8 cellular contexts compared by ENCODE assay signal in the genomic region with DNA sequence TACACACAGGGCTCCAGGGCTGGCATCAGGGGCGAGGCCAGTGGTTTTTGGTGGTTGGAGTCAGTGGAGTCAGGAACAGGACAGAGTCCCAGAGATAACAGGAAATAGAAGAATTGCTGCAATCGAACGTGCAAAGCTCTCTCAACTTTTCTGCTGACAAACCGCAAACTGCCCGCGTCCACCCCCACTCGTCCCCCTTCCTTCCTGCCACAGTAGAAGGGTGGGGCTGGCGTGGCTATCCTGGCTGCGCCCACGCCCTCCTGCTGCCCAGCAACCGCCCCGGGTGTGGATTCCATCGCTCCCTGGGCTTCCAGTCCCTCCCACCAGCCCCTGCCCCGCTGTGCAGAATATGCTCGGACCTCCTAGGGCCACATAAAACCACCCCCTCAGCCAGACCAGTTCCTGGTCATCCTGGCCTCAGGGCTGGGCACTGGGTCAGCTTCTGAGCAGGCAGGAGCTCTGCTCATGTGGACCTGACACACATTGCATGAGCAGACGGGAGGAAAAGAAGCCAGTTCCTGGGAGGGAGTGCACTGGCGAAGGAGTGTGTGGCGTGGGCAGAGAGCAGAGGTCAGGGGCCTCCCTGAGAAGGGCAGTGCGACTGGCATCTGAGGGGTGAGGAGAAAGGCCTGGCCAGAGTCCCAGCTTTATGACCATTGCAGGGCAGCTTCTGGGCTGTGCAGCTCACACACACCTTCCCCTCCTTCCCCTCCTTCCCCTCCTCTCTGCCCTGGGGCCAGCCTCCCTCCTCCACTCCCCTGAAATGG.
A peak's percentile ranks its signal among the peaks of the same experiment; 100 is the strongest.
DNase-seq lines count a peak whose midpoint lies in the region; ATAC-seq and TF ChIP-seq lines count a peak whose summit lies in the region.

No MANE protein-coding gene starts in this region.

- H3K9me3 Mint-ChIP-seq in mesothelial cell of epicardium = no peaks in the 10 kb centered on the region

- no peaks in the 10 kb centered on the region for H3K27me3 ChIP-seq in skeletal muscle satellite cell (ENCODE audit: control insufficient read depth, insufficient read depth, low read length)

- no peaks in the 10 kb centered on the region for H3K36me3 ChIP-seq in skeletal muscle satellite cell (ENCODE audit: insufficient read depth, low read length)

- peak; percentile 57 for DNase-seq in HPDE6-E6E7 (ENCODE audit: extremely low spot score)
- peak; percentile 96 for DNase-seq in SKM-1 treated with dmso at 0.1 percent for 144 hours (lab: John Stamatoyannopoulos, UW; ENCODE audit: unreplicated experiment)
- peak; percentile 4 for DNase-seq in fibroblast of peridontal ligament (ENCODE audit: extremely low read depth)
- DNase-seq in mesothelial cell of epicardium (ENCODE audit: low spot score in 2 of 2, unreplicated experiment in 2 of 2) = no peak
- no peak for DNase-seq in NCI-H2171 (lab: John Stamatoyannopoulos, UW)

- H3K4me1 Mint-ChIP-seq in mesothelial cell of epicardium = peaks cover 2% of the 10 kb centered on the region

- H3K4me2 ChIP-seq in skeletal muscle satellite cell (ENCODE audit: low read length) = peak overlapping the region; percentile 35

- TF ChIP-seq CTCF in mesothelial cell of epicardium (IDR thresholded peaks at IDR 0.05; ENCODE audit: unreplicated experiment) = no peak

- H3K4me3 Mint-ChIP-seq in mesothelial cell of epicardium = no peak overlapping the region

- ATAC-seq in HG03378 (IDR thresholded peaks at IDR 0.05; ENCODE audit: unreplicated experiment) (no peak), GM21825 (IDR thresholded peaks at IDR 0.05; ENCODE audit: unreplicated experiment) (no peak)

- no peak overlapping the region for H3K27ac Mint-ChIP-seq in mesothelial cell of epicardium

- H3K4me3 ChIP-seq in skeletal muscle satellite cell (ENCODE audit: low read length) = no peak overlapping the region

- H3K4me1 ChIP-seq in skeletal muscle satellite cell (ENCODE audit: control insufficient read depth, insufficient read depth, low read length) = peaks cover 3% of the 10 kb centered on the region

- H3K27me3 Mint-ChIP-seq in mesothelial cell of epicardium (ENCODE audit: low read depth) = no peaks in the 10 kb centered on the region

- no peaks in the 10 kb centered on the region for H3K9me3 ChIP-seq in skeletal muscle satellite cell (replicated peaks; ENCODE audit: low read length)

- no peaks in the 10 kb centered on the region for H3K36me3 Mint-ChIP-seq in mesothelial cell of epicardium

- no peak overlapping the region for H3K9ac ChIP-seq in skeletal muscle satellite cell (ENCODE audit: low read depth, low read length)

Comparison
In these comparisons a context has a peak if more than half of its experiments do, and no peak if none do; other contexts are left out.
1. DNase-seq: peak in HPDE6-E6E7 (single experiment), SKM-1 treated with dmso at 0.1 percent for 144 hours (single experiment) and fibroblast of peridontal ligament (single experiment); none in mesothelial cell of epicardium (0 of 2) and NCI-H2171 (single experiment).